Comparison of ENCODE assay signal across 31 cellular contexts in the genomic region with DNA sequence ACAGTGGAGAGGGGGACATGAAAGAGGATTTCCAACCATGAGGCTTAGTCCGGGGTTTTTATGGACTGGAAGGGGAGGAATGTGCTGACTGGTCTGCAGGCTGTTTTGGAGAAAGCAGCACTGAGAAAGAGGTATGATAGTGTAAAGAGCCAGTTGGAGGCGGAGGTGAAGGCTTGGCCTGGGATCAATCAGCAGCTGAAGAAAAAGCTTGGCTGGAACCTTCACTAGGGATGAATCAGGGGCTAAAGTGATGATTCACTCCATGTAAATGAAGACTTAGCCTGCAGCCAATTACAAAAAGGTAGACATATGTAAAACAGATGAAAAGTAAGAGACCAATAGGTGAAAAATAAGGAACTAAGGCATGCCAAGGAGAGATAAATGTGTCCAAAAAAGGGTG.
A peak's percentile ranks its signal among the peaks of the same experiment; 100 is the strongest.
DNase-seq lines count a peak whose midpoint lies in the region; ATAC-seq and TF ChIP-seq lines count a peak whose summit lies in the region.
"Had no signal": no experiment of that assay in that cellular context is flagged by ENCODE, and none has a peak within 500 bp of the region (broad histone marks: within the 10 kb centered on the region; RNA-seq: fewer than 3 reads in every experiment).

No MANE protein-coding gene starts in this region.

- H3K9me3 Mint-ChIP-seq in CD4-positive, alpha-beta memory T cell = peaks cover 0 to 8% (median under 1%) of the 10 kb centered on the region in 8 donors
- H3K9me3 Mint-ChIP-seq: activated naive CD8-positive, alpha-beta T cell treated with anti-CD3 and anti-CD28 coated beads, Interleukin-2, amount 50 U/mL, for 24 hours; CD4-positive, alpha-beta T cell had no signal

- no peak overlapping the region for H3K27ac Mint-ChIP-seq in CD4-positive, alpha-beta memory T cell
- H3K27ac Mint-ChIP-seq: activated naive CD8-positive, alpha-beta T cell treated with anti-CD3 and anti-CD28 coated beads, Interleukin-2, amount 50 U/mL, for 24 hours; CD4-positive, alpha-beta T cell; effector memory CD8-positive, alpha-beta T cell; IgD-negative memory B cell; naive thymus-derived CD4-positive, alpha-beta T cell; T-cell had no signal

- H3K4me3 Mint-ChIP-seq in CD4-positive, alpha-beta memory T cell = no peak overlapping the region
- H3K4me3 Mint-ChIP-seq: activated naive CD8-positive, alpha-beta T cell treated with anti-CD3 and anti-CD28 coated beads, Interleukin-2, amount 50 U/mL, for 24 hours; CD4-positive, alpha-beta T cell; effector memory CD8-positive, alpha-beta T cell; IgD-negative memory B cell; naive thymus-derived CD4-positive, alpha-beta T cell; T-cell had no signal

- ATAC-seq in foreskin keratinocyte = peak; percentile 76
- ATAC-seq: activated naive CD8-positive, alpha-beta T cell treated with anti-CD3 and anti-CD28 coated beads, Interleukin-2, amount 50 U/mL, for 24 hours; effector memory CD8-positive, alpha-beta T cell; gastroesophageal sphincter; naive thymus-derived CD4-positive, alpha-beta T cell; stimulated activated naive CD8-positive, alpha-beta T cell treated with anti-CD3 and anti-CD28 coated beads, Interleukin-15, Interleukin-2, amounts not matched to agents 100 U/mL and 50 U/mL, for 24 hours; T-cell had no signal

- no peaks in the 10 kb centered on the region for H3K27me3 ChIP-seq in AG04450 (ENCODE audit: control insufficient read depth, insufficient read depth, low read length)
- H3K27me3 ChIP-seq in foreskin keratinocyte = no peaks in the 10 kb centered on the region
- H3K27me3 ChIP-seq in effector memory CD4-positive, alpha-beta T cell (replicated peaks; ENCODE audit: control insufficient read depth, insufficient read depth, low read length, poor library complexity, severe bottlenecking) = no peaks in the 10 kb centered on the region
- H3K27me3 ChIP-seq in CD4-positive, alpha-beta memory T cell (ENCODE audit: insufficient read depth, low read length) = no peaks in the 10 kb centered on the region
- H3K27me3 ChIP-seq: cardiac muscle cell, esophagus muscularis mucosa, gastroesophageal sphincter, SJSA1, vagina had no signal

- CTCF ChIA-PET in AG04450 (lab: Charles Lee) = no interaction called here
- CTCF ChIA-PET in CD4-positive, alpha-beta memory T cell (lab: Charles Lee; ENCODE audit: partially characterized antibody) = no interaction called here

- no peaks in the 10 kb centered on the region for H3K9me3 ChIP-seq in AG04450 (ENCODE audit: control insufficient read depth, insufficient read depth, low read length)
- H3K9me3 ChIP-seq in effector memory CD4-positive, alpha-beta T cell (ENCODE audit: control insufficient read depth, low read length) = no peaks in the 10 kb centered on the region
- no peaks in the 10 kb centered on the region for H3K9me3 ChIP-seq in CD4-positive, alpha-beta memory T cell (ENCODE audit: control insufficient read depth in 1 of 2, low read length in 2 of 2)
- H3K9me3 ChIP-seq: esophagus muscularis mucosa, gastroesophageal sphincter, vagina had no signal

- H3K4me1 Mint-ChIP-seq in CD4-positive, alpha-beta memory T cell = no peaks in the 10 kb centered on the region
- H3K4me1 Mint-ChIP-seq: activated naive CD8-positive, alpha-beta T cell treated with anti-CD3 and anti-CD28 coated beads, Interleukin-2, amount 50 U/mL, for 24 hours; IgD-negative memory B cell; naive thymus-derived CD4-positive, alpha-beta T cell; T-cell had no signal

- intact Hi-C loops in CD4-positive, alpha-beta memory T cell (cut with micrococcal nuclease) = no loop called here

- POLR2A ChIA-PET in AG04450 (lab: Yijun Ruan, JAX) = no interaction called here
- POLR2A ChIA-PET in CD4-positive, alpha-beta memory T cell (lab: Charles Lee; ENCODE audit: partially characterized antibody) = no interaction called here

- H3K36me3 ChIP-seq in effector memory CD4-positive, alpha-beta T cell (ENCODE audit: control insufficient read depth, insufficient read depth, low read length) = no peaks in the 10 kb centered on the region
- H3K36me3 ChIP-seq in CD4-positive, alpha-beta memory T cell (ENCODE audit: insufficient read depth, low read length) = no peaks in the 10 kb centered on the region
- H3K36me3 ChIP-seq: cardiac muscle cell, esophagus muscularis mucosa, gastroesophageal sphincter, SJSA1, vagina had no signal

- DNase-seq in AG04450 (ENCODE audit: low read depth, low spot score) = peak; percentile 10
- DNase-seq in LHCN-M2 (ENCODE audit: low read depth) = peak; percentile 9
- DNase-seq in astrocyte of the cerebellum (ENCODE audit: low read depth) = peak; percentile 20
- DNase-seq in foreskin keratinocyte = peak; percentile 21 to 65
- DNase-seq in activated T-cell treated with anti-CD3 and anti-CD28 coated beads, Interleukin-2, amount 50 U/mL, for 48 hours = no peak
- DNase-seq in effector memory CD4-positive, alpha-beta T cell = no peak
- DNase-seq in activated CD4-positive, alpha-beta T cell treated with anti-CD3 and anti-CD28 coated beads for 48 hours = no peak
- DNase-seq in CD4-positive, alpha-beta memory T cell = no peak
- DNase-seq: activated CD4-positive, alpha-beta T cell treated with anti-CD3 and anti-CD28 coated beads for 1 hour; activated gamma-delta T cell treated with Interleukin-2 at 50 U/mL for 16 hours; activated naive CD8-positive, alpha-beta T cell treated with anti-CD3 and anti-CD28 coated beads, Interleukin-2, amount 50 U/mL, for 24 hours; CD4-positive, alpha-beta T cell; DMS 273 treated with DMSO at 0.1 percent for 48 hours; effector memory CD8-positive, alpha-beta T cell; GOT3; midbrain; naive thymus-derived CD4-positive, alpha-beta T cell; NCI-H1105 treated with DMSO at 0.1 percent for 48 hours; NCI-H2029; NCI-H526 treated with DMSO at 0.1 percent for 48 hours; nucleus accumbens; stimulated activated naive CD8-positive, alpha-beta T cell treated with anti-CD3 and anti-CD28 coated beads, Interleukin-15, Interleukin-2, amounts not matched to agents 100 U/mL and 50 U/mL, for 24 hours; T-cell had no signal

- no peak overlapping the region for H3K4me3 ChIP-seq in AG04450 (ENCODE audit: low read depth, low read length)
- H3K4me3 ChIP-seq in astrocyte of the cerebellum (ENCODE audit: low read depth, low read length) = no peak overlapping the region
- no peak overlapping the region for H3K4me3 ChIP-seq in effector memory CD4-positive, alpha-beta T cell (ENCODE audit: insufficient read depth, low read depth, low read length, poor library complexity, severe bottlenecking)
- no peak overlapping the region for H3K4me3 ChIP-seq in CD4-positive, alpha-beta memory T cell (ENCODE audit: low read length in 2 of 2)
- H3K4me3 ChIP-seq: cardiac muscle cell, coronary artery, esophagus muscularis mucosa, gastroesophageal sphincter, SJSA1, skin epidermis, vagina had no signal

- no peaks in the 10 kb centered on the region for H3K36me3 Mint-ChIP-seq in CD4-positive, alpha-beta memory T cell
- H3K36me3 Mint-ChIP-seq: IgD-negative memory B cell, T-cell had no signal

- no peaks in the 10 kb centered on the region for H3K4me1 ChIP-seq in foreskin keratinocyte
- no peaks in the 10 kb centered on the region for H3K4me1 ChIP-seq in effector memory CD4-positive, alpha-beta T cell (ENCODE audit: control insufficient read depth, insufficient read depth, low read length, poor library complexity, severe bottlenecking)
- no peaks in the 10 kb centered on the region for H3K4me1 ChIP-seq in CD4-positive, alpha-beta memory T cell (ENCODE audit: insufficient read depth, low read length)
- H3K4me1 ChIP-seq: esophagus muscularis mucosa, gastroesophageal sphincter, SJSA1, vagina had no signal

- in situ Hi-C loops in astrocyte of the cerebellum (cut with HindIII; ENCODE audit: low sequenced_read_pairs) = no loop called here

- TF ChIP-seq CTCF in AG04450 (IDR thresholded peaks at IDR 0.05; ENCODE audit: low read depth, low read length) = no peak
- no peak for TF ChIP-seq CTCF in astrocyte of the cerebellum (IDR thresholded peaks at IDR 0.05; ENCODE audit: low read depth, low read length, missing control alignments)
- no peak for TF ChIP-seq CTCF in foreskin keratinocyte (conservative IDR thresholded peaks at IDR 0.05)

- no peak overlapping the region for H3K27ac ChIP-seq in AG04450 (ENCODE audit: low read depth, low read length)
- H3K27ac ChIP-seq in foreskin keratinocyte = no peak overlapping the region
- H3K27ac ChIP-seq in effector memory CD4-positive, alpha-beta T cell (ENCODE audit: insufficient read depth, low read length, poor library complexity, severe bottlenecking) = no peak overlapping the region
- H3K27ac ChIP-seq in CD4-positive, alpha-beta memory T cell (ENCODE audit: low read depth, low read length) = no peak overlapping the region
- H3K27ac ChIP-seq: cardiac muscle cell, coronary artery, esophagus muscularis mucosa, gastroesophageal sphincter, SJSA1, skin epidermis, vagina had no signal

- peaks cover 6 to 16% of the 10 kb centered on the region in 2 donors for H3K27me3 Mint-ChIP-seq in CD4-positive, alpha-beta memory T cell
- H3K27me3 Mint-ChIP-seq: IgD-negative memory B cell had no signal

Comparison
In these comparisons a context has a peak if more than half of its experiments do, and no peak if none do; other contexts are left out.
1. DNase-seq: peak in AG04450 (single experiment), LHCN-M2 (single experiment), astrocyte of the cerebellum (single experiment) and foreskin keratinocyte (2 of 2); none in activated T-cell treated with anti-CD3 and anti-CD28 coated beads, Interleukin-2, amount 50 U/mL, for 48 hours (0 of 2), effector memory CD4-positive, alpha-beta T cell (0 of 3), activated CD4-positive, alpha-beta T cell treated with anti-CD3 and anti-CD28 coated beads for 48 hours (single experiment) and CD4-positive, alpha-beta memory T cell (0 of 5).